8 cellular contexts compared by ENCODE assay signal in the genomic region with DNA sequence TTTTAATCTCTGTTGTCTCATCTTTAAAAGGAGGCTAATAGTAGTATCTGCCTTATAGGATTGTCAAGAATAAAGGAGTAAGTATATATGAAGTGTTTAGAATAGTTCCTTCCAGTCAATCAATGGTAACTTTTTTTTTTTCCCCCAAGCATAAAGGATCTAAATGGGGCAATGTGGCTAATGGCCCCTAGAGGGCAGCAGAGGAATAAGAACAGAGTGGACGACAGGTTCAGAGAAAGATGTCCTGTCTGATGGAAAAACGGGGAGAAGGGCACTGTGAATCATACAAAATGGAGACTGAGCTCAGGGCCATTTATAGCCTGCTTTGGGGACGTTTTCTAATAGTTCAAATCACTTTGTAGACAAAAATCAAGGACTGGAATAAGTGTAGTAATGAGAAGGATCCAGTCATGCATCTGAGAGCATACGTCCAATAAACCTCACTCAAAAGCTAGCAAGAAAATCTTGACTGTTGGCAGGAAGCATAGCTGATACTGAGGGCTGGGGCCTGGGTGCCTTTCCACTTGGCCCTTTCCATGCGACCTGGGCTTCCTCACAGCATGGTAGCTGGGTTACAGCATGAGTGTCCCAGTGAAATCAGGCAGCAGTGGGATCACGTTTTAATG. TPM values are rescaled to one million over a fixed set of nuclear protein-coding genes. Genes with fewer than 3 reads are reported as not detected.
A peak's percentile ranks its signal among the peaks of the same experiment; 100 is the strongest.
DNase-seq lines count a peak whose midpoint lies in the region; ATAC-seq, FAIRE-seq and TF ChIP-seq lines count a peak whose summit lies in the region.

No MANE protein-coding gene starts in this region.

- H3K27ac ChIP-seq in astrocyte (ENCODE audit: low read depth, low read length) (no peak overlapping the region), small intestine (ENCODE audit: low read depth in 1 of 2, low read length in 1 of 2) (no peak overlapping the region)

- no peak overlapping the region for H3K4me3 Mint-ChIP-seq in astrocyte (ENCODE audit: unreplicated experiment)

- no peaks in the 10 kb centered on the region for H3K79me2 ChIP-seq in astrocyte (ENCODE audit: insufficient read depth, low read length)

- H3K4me3 ChIP-seq in astrocyte (ENCODE audit: insufficient read depth, low read depth, low read length) = no peak overlapping the region
- no peak overlapping the region for H3K4me3 ChIP-seq in small intestine (ENCODE audit: low read depth in 1 of 2, low read length in 2 of 2)

- H3K36me3 ChIP-seq in astrocyte (ENCODE audit: insufficient read depth, low read length) = no peaks in the 10 kb centered on the region
- no peaks in the 10 kb centered on the region for H3K36me3 ChIP-seq in small intestine (ENCODE audit: control insufficient read depth in 2 of 2, insufficient read depth in 2 of 2, low read length in 2 of 2)

- H2AFZ ChIP-seq in astrocyte (ENCODE audit: low read depth, low read length) = peak overlapping the region; percentile 44

- H3K9me3 ChIP-seq in astrocyte (ENCODE audit: insufficient read depth, low read depth, low read length) (no peaks in the 10 kb centered on the region), small intestine (ENCODE audit: control insufficient read depth, low read depth) (no peaks in the 10 kb centered on the region)

- 21 to 31% (median 31%) methylated on average over 6 of the region's 6 CpGs for WGBS in small intestine, 3 donors

- FAIRE-seq in astrocyte (lab: Jason Lieb, UNC) = peak; percentile 82
- peak; percentile 70 for FAIRE-seq in small intestine (lab: Jason Lieb, UNC)

- peak; percentile 97 for TF ChIP-seq CTCF in astrocyte (IDR thresholded peaks at IDR 0.05; ENCODE audit: insufficient read depth, low read depth, low read length)

- H3K9me3 Mint-ChIP-seq in astrocyte (ENCODE audit: unreplicated experiment) = no peaks in the 10 kb centered on the region

- DNase-seq in EL (peak; percentile 72), NCI-H187 (lab: John Stamatoyannopoulos, UW) (peak; percentile 53 to 56), T-helper 9 cell (peak; percentile 35), astrocyte (ENCODE audit: low read depth) (peak; percentile 48), hippocampal formation (lab: John Stamatoyannopoulos, UW) (peak; percentile 38 to 77), small intestine (peak; percentile 69)

- no peak overlapping the region for H3K4me2 ChIP-seq in astrocyte (ENCODE audit: low read length)

- peaks cover 16% of the 10 kb centered on the region for H3K4me1 Mint-ChIP-seq in astrocyte (ENCODE audit: low read depth, unreplicated experiment)

- no peaks in the 10 kb centered on the region for H4K20me1 ChIP-seq in astrocyte (ENCODE audit: insufficient read depth, low read length)

- ATAC-seq in HG02610 (IDR thresholded peaks at IDR 0.05; ENCODE audit: unreplicated experiment) = peak; percentile 43
- no peak for ATAC-seq in HG03045 (IDR thresholded peaks at IDR 0.05; ENCODE audit: unreplicated experiment)

- H3K27me3 ChIP-seq in astrocyte (ENCODE audit: insufficient read depth, low read length) (no peaks in the 10 kb centered on the region), small intestine (ENCODE audit: control insufficient read depth in 2 of 2, insufficient read depth in 2 of 2, low read length in 2 of 2) (no peaks in the 10 kb centered on the region)

- no peaks in the 10 kb centered on the region for H3K27me3 Mint-ChIP-seq in astrocyte (ENCODE audit: low read depth, unreplicated experiment)

- H3K4me1 ChIP-seq in astrocyte (ENCODE audit: insufficient read depth, low read length) = no peaks in the 10 kb centered on the region
- H3K4me1 ChIP-seq in small intestine (ENCODE audit: control insufficient read depth in 2 of 2, insufficient read depth in 1 of 2, low read depth in 1 of 2, low read length in 1 of 2) = no peaks in the 10 kb centered on the region

- peak overlapping the region; percentile 56 for H3K27ac Mint-ChIP-seq in astrocyte (ENCODE audit: unreplicated experiment)

- H3K9ac ChIP-seq in astrocyte (ENCODE audit: low read length) = no peak overlapping the region

- no peaks in the 10 kb centered on the region for H3K36me3 Mint-ChIP-seq in astrocyte (ENCODE audit: low read depth, unreplicated experiment)

RNA-seq across cellular contexts. Expression of a gene that starts 51.3 kb away (rescaled TPM):
- not detected in 2 replicates for total RNA-seq in astrocyte
- polyA plus RNA-seq in small intestine = not detected
